Comparison of ENCODE assay signal across 1 cellular context in genomic region chr1:16520435-16521287, GRCh38.
TF ChIP-seq lines count a peak whose summit lies in the region.

No MANE protein-coding gene starts in this region.

TF ChIP-seq in IMR-90, 13 proteins besides CTCF, POLR2A, EP300 and RAD21:
- peak; percentile 50; the same call in 1 of the 2 replicates for TF ChIP-seq CEBPB (IDR thresholded peaks at IDR 0.05; ENCODE audit: low read depth, low read length)
- 0 out of 2 replicates have a peak, but pooled peaks have one; percentile 11 for TF ChIP-seq FOS (IDR thresholded peaks at IDR 0.05; ENCODE audit: low read depth, low read length)
